2 cellular contexts compared by ENCODE assay signal in genomic region chr17:77190561-77190960, GRCh38.
TF ChIP-seq lines count a peak whose summit lies in the region.

No MANE protein-coding gene starts in this region.

TF ChIP-seq in K562, 482 proteins besides CTCF, POLR2A, EP300 and RAD21:
- TF ChIP-seq SPI1 (IDR thresholded peaks at IDR 0.05; ENCODE audit: borderline replicate concordance, low read depth, low read length) (0 out of 2 replicates have a peak, but pooled peaks have one; percentile 13), PHF20 (IDR thresholded peaks at IDR 0.05; ENCODE audit: partially characterized antibody) (no peak)

TF ChIP-seq in GM23338, 12 proteins besides CTCF, POLR2A, EP300 and RAD21:
- TF ChIP-seq STAT1 (IDR thresholded peaks at IDR 0.05; ENCODE audit: unreplicated experiment) (no peak), ZNF114 (CRISPR knock-in tag; IDR thresholded peaks at IDR 0.05) (no peak), REST (IDR thresholded peaks at IDR 0.05; ENCODE audit: unreplicated experiment) (no peak), JUNB (IDR thresholded peaks at IDR 0.05; ENCODE audit: unreplicated experiment) (no peak), POLR2AphosphoS5 (IDR thresholded peaks at IDR 0.05; ENCODE audit: low read depth) (no peak), CREB1 (CRISPR knock-in tag; IDR thresholded peaks at IDR 0.05; ENCODE audit: low read depth) (no peak), EZH2 (IDR thresholded peaks at IDR 0.05; ENCODE audit: low read depth, unreplicated experiment) (no peak), EZH2phosphoT487 (IDR thresholded peaks at IDR 0.05; ENCODE audit: unreplicated experiment) (no peak), ZNF331 (CRISPR knock-in tag; IDR thresholded peaks at IDR 0.05; ENCODE audit: low read depth) (no peak), NANOG (IDR thresholded peaks at IDR 0.05; ENCODE audit: borderline replicate concordance) (no peak)
- TF ChIP-seq, protein P1, sequence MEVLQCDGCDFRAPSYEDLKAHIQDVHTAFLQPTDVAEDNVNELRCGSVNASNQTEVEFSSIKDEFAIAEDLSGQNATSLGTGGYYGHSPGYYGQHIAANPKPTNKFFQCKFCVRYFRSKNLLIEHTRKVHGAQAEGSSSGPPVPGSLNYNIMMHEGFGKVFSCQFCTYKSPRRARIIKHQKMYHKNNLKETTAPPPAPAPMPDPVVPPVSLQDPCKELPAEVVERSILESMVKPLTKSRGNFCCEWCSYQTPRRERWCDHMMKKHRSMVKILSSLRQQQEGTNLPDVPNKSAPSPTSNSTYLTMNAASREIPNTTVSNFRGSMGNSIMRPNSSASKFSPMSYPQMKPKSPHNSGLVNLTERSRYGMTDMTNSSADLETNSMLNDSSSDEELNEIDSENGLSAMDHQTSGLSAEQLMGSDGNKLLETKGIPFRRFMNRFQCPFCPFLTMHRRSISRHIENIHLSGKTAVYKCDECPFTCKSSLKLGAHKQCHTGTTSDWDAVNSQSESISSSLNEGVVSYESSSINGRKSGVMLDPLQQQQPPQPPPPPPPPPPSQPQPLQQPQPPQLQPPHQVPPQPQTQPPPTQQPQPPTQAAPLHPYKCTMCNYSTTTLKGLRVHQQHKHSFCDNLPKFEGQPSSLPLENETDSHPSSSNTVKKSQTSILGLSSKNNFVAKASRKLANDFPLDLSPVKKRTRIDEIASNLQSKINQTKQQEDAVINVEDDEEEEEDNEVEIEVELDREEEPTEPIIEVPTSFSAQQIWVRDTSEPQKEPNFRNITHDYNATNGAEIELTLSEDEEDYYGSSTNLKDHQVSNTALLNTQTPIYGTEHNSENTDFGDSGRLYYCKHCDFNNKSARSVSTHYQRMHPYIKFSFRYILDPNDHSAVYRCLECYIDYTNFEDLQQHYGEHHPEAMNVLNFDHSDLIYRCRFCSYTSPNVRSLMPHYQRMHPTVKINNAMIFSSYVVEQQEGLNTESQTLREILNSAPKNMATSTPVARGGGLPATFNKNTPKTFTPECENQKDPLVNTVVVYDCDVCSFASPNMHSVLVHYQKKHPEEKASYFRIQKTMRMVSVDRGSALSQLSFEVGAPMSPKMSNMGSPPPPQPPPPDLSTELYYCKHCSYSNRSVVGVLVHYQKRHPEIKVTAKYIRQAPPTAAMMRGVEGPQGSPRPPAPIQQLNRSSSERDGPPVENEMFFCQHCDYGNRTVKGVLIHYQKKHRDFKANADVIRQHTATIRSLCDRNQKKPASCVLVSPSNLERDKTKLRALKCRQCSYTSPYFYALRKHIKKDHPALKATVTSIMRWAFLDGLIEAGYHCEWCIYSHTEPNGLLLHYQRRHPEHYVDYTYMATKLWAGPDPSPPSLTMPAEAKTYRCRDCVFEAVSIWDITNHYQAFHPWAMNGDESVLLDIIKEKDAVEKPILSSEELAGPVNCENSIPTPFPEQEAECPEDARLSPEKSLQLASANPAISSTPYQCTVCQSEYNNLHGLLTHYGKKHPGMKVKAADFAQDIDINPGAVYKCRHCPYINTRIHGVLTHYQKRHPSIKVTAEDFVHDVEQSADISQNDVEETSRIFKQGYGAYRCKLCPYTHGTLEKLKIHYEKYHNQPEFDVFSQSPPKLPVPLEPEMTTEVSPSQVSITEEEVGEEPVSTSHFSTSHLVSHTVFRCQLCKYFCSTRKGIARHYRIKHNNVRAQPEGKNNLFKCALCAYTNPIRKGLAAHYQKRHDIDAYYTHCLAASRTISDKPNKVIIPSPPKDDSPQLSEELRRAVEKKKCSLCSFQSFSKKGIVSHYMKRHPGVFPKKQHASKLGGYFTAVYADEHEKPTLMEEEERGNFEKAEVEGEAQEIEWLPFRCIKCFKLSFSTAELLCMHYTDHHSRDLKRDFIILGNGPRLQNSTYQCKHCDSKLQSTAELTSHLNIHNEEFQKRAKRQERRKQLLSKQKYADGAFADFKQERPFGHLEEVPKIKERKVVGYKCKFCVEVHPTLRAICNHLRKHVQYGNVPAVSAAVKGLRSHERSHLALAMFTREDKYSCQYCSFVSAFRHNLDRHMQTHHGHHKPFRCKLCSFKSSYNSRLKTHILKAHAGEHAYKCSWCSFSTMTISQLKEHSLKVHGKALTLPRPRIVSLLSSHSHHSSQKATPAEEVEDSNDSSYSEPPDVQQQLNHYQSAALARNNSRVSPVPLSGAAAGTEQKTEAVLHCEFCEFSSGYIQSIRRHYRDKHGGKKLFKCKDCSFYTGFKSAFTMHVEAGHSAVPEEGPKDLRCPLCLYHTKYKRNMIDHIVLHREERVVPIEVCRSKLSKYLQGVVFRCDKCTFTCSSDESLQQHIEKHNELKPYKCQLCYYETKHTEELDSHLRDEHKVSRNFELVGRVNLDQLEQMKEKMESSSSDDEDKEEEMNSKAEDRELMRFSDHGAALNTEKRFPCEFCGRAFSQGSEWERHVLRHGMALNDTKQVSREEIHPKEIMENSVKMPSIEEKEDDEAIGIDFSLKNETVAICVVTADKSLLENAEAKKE (CRISPR knock-in tag; IDR thresholded peaks at IDR 0.05): no peak
- TF ChIP-seq, protein P2, sequence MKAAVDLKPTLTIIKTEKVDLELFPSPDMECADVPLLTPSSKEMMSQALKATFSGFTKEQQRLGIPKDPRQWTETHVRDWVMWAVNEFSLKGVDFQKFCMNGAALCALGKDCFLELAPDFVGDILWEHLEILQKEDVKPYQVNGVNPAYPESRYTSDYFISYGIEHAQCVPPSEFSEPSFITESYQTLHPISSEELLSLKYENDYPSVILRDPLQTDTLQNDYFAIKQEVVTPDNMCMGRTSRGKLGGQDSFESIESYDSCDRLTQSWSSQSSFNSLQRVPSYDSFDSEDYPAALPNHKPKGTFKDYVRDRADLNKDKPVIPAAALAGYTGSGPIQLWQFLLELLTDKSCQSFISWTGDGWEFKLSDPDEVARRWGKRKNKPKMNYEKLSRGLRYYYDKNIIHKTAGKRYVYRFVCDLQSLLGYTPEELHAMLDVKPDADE (IDR thresholded peaks at IDR 0.05): no peak
